In genomic region chr17:59151591-59151990, GRCh38 we compare ENCODE assay signal across 11 cellular contexts. TPM values are rescaled to one million over a fixed set of nuclear protein-coding genes. Genes with fewer than 3 reads are reported as not detected.
DNase-seq lines count a peak whose midpoint lies in the region; ATAC-seq and TF ChIP-seq lines count a peak whose summit lies in the region.
"Had no signal": no experiment of that assay in that cellular context is flagged by ENCODE, and none has a peak within 500 bp of the region (broad histone marks: within the 10 kb centered on the region; RNA-seq: fewer than 3 reads in every experiment).

No MANE protein-coding gene starts in this region.

- peaks cover 24% of the 10 kb centered on the region for H3F3A ChIP-seq in PC-9 (ENCODE audit: insufficient read depth, low read depth)

- no peak for TF ChIP-seq CTCF in PC-9 (conservative IDR thresholded peaks at IDR 0.05)

- 0 out of 2 replicates have a peak, but pooled peaks cover 4% of the 10 kb centered on the region for H4K20me1 ChIP-seq in PC-9 (ENCODE audit: insufficient read depth)

- H3K27me3 Mint-ChIP-seq in activated T-cell treated with anti-CD3 and anti-CD28 coated beads, Interleukin-2, amount 50 U/mL, for 72 hours (ENCODE audit: low read depth) = no peaks in the 10 kb centered on the region

- CTCF ChIA-PET in PC-9 (lab: Charles Lee) = no interaction called here

- H3K4me1 ChIP-seq in PC-9 (replicated peaks; ENCODE audit: insufficient read depth) = peaks cover 46% of the 10 kb centered on the region
- peaks cover 21% of the 10 kb centered on the region for H3K4me1 ChIP-seq in endocrine pancreas (ENCODE audit: control insufficient read depth, insufficient read depth, low read length)

- no peak overlapping the region for H3K9ac ChIP-seq in endocrine pancreas (ENCODE audit: control insufficient read depth, insufficient read depth, low read length)

- H3K36me3 Mint-ChIP-seq in activated T-cell treated with anti-CD3 and anti-CD28 coated beads, Interleukin-2, amount 50 U/mL, for 72 hours (ENCODE audit: insufficient read depth in 2 of 2) = peaks cover 0 to 6% of the 10 kb centered on the region in 2 donors

- H3K27me3 ChIP-seq in PC-9 (ENCODE audit: insufficient read depth, low read depth) (no peaks in the 10 kb centered on the region), endocrine pancreas (ENCODE audit: control insufficient read depth, insufficient read depth, low read length) (no peaks in the 10 kb centered on the region)

- H3K9me3 ChIP-seq in PC-9 (ENCODE audit: insufficient read depth, low read depth) (no peaks in the 10 kb centered on the region), endocrine pancreas (ENCODE audit: control insufficient read depth, low read length) (no peaks in the 10 kb centered on the region)

- H3K4me1 Mint-ChIP-seq in activated T-cell treated with anti-CD3 and anti-CD28 coated beads, Interleukin-2, amount 50 U/mL, for 72 hours (ENCODE audit: low read depth) = peaks cover 41% of the 10 kb centered on the region

- H3K9me3 Mint-ChIP-seq in activated T-cell treated with anti-CD3 and anti-CD28 coated beads, Interleukin-2, amount 50 U/mL, for 72 hours = no peaks in the 10 kb centered on the region
- H3K9me3 Mint-ChIP-seq: CD14-positive monocyte had no signal

- POLR2A ChIA-PET in PC-9 (lab: Charles Lee; ENCODE audit: unreplicated experiment) = interaction anchor here (0.5 kb wide), 1 partner anchor 43 kb away, joined by 3 read pairs; no protein-coding TSS in a partner anchor

- H3K4me3 Mint-ChIP-seq in activated T-cell treated with anti-CD3 and anti-CD28 coated beads, Interleukin-2, amount 50 U/mL, for 72 hours = peak overlapping the region; percentile 12 to 54
- H3K4me3 Mint-ChIP-seq: CD14-positive monocyte had no signal

- H2AFZ ChIP-seq in PC-9 = no peak overlapping the region

- no peak overlapping the region for H3K27ac ChIP-seq in PC-9

- no peaks in the 10 kb centered on the region for H3K9me2 ChIP-seq in PC-9 (ENCODE audit: insufficient read depth)

- peak overlapping the region; percentile 76 for H3K4me2 ChIP-seq in PC-9

- DNase-seq in activated T-cell treated with anti-CD3 and anti-CD28 coated beads, Interleukin-2, amount 50 U/mL, for 72 hours = no peak
- DNase-seq in activated T-cell treated with anti-CD3 and anti-CD28 coated beads, Interleukin-2, amount 50 U/mL, for 1 hour = no peak
- DNase-seq in PC-9 = no peak
- DNase-seq in renal cortical epithelial cell (ENCODE audit: low read depth) = peak; percentile 42
- DNase-seq in Right ventricle myocardium inferior (ENCODE audit: missing footprints) = no peak
- DNase-seq in NCI-H510A treated with DMSO at 0.1 percent for 48 hours (lab: John Stamatoyannopoulos, UW) = no peak
- DNase-seq in OCI-M2 (lab: John Stamatoyannopoulos, UW; ENCODE audit: unreplicated experiment) = no peak
- DNase-seq: kidney glomerular epithelial cell, NCI-H1436 treated with DMSO at 0.1 percent for 48 hours had no signal

- BruUV-seq in PC-9 (replicated peaks; lab: Mats Ljungman, UMichigan) = no TSS peak

- H3K27ac Mint-ChIP-seq in activated T-cell treated with anti-CD3 and anti-CD28 coated beads, Interleukin-2, amount 50 U/mL, for 72 hours = peak overlapping the region; percentile 71
- H3K27ac Mint-ChIP-seq: CD14-positive monocyte had no signal

- H3K36me3 ChIP-seq in PC-9 (ENCODE audit: low read depth) = 0 out of 2 replicates have a peak, but pooled peaks cover 3% of the 10 kb centered on the region
- no peaks in the 10 kb centered on the region for H3K36me3 ChIP-seq in endocrine pancreas (ENCODE audit: control insufficient read depth, insufficient read depth, low read length)

- ATAC-seq in activated T-cell treated with anti-CD3 and anti-CD28 coated beads, Interleukin-2, amount 50 U/mL, for 72 hours (replicated peaks in 1 of 2) = no peak
- ATAC-seq in Right ventricle myocardium inferior = no peak

- intact Hi-C loops in PC-9 (cut with micrococcal nuclease; ENCODE audit: unreplicated experiment) = no loop called here
- intact Hi-C loops in Right ventricle myocardium inferior (cut with DNase I) = loop anchor here (10.0 kb wide), 2 partner anchors 47 to 213 kb away; partner anchors contain the start of gene TRIM37

- H3K4me3 ChIP-seq in PC-9 (no peak overlapping the region), endocrine pancreas (ENCODE audit: control insufficient read depth, insufficient read depth, low read length) (peak overlapping the region; percentile 20)

- peaks cover 88% of the 10 kb centered on the region for H3K79me2 ChIP-seq in PC-9 (ENCODE audit: low read depth)

RNA-seq across cellular contexts. Expression of gene SKA2, which starts 3.4 kb away (rescaled TPM):
- 10 to 100 TPM; 62.7 to 71.8 TPM for total RNA-seq in activated T-cell treated with anti-CD3 and anti-CD28 coated beads, Interleukin-2, amount 50 U/mL, for 72 hours
- total RNA-seq in PC-9 (2021) (48.9 and 65.6 TPM in 2 replicates), renal cortical epithelial cell (63.3 and 106 TPM in 2 replicates), Right ventricle myocardium inferior (32.7 TPM)

RNA-seq across cellular contexts. Expression of gene PRR11, which starts 4.0 kb away (rescaled TPM):
- 100 to 1,000 TPM in 1 of 2 donors, 10 to 100 TPM in 1; 99.5 to 108 TPM for total RNA-seq in activated T-cell treated with anti-CD3 and anti-CD28 coated beads, Interleukin-2, amount 50 U/mL, for 72 hours
- 87.9 and 109 TPM in 2 replicates for total RNA-seq in PC-9 (2021)
- 2.4 and 10.2 TPM in 2 replicates for total RNA-seq in renal cortical epithelial cell
- total RNA-seq in Right ventricle myocardium inferior = 1.5 TPM

RNA-seq across cellular contexts. Expression of gene TRIM37, which starts 44.9 kb away (rescaled TPM):
- total RNA-seq in activated T-cell treated with anti-CD3 and anti-CD28 coated beads, Interleukin-2, amount 50 U/mL, for 72 hours = 10 to 100 TPM; 26.3 to 31.1 TPM
- total RNA-seq in PC-9 (2021) = 21.6 and 24.6 TPM in 2 replicates
- 57.2 and 63.4 TPM in 2 replicates for total RNA-seq in renal cortical epithelial cell
- total RNA-seq in Right ventricle myocardium inferior = 20.2 TPM

RNA-seq across cellular contexts. Expression of gene SMG8, which starts 58.2 kb away (rescaled TPM):
- 10 to 100 TPM; 12.8 to 14.5 TPM for total RNA-seq in activated T-cell treated with anti-CD3 and anti-CD28 coated beads, Interleukin-2, amount 50 U/mL, for 72 hours
- total RNA-seq in PC-9 (2021) (14.4 and 15.2 TPM in 2 replicates), renal cortical epithelial cell (21.0 and 25.9 TPM in 2 replicates), Right ventricle myocardium inferior (9.7 TPM)
